In genomic region chr3:151552589-151552988, GRCh38 we compare ENCODE assay signal across 30 cellular contexts.
A peak's percentile ranks its signal among the peaks of the same experiment; 100 is the strongest.
DNase-seq lines count a peak whose midpoint lies in the region; ATAC-seq and TF ChIP-seq lines count a peak whose summit lies in the region.
"Had no signal": no experiment of that assay in that cellular context is flagged by ENCODE, and none has a peak within 500 bp of the region (broad histone marks: within the 10 kb centered on the region; RNA-seq: fewer than 3 reads in every experiment).

No MANE protein-coding gene starts in this region.

- H3K27ac ChIP-seq in SK-N-SH (ENCODE audit: low read depth in 2 of 2, low read length in 1 of 2) = no peak overlapping the region
- H3K27ac ChIP-seq: 22Rv1, esophagus squamous epithelium, KMS-11, Peyer's patch, right atrium auricular region, stomach had no signal

- peak; percentile 5 for DNase-seq in SKM-1 treated with dmso at 0.1 percent for 144 hours (lab: John Stamatoyannopoulos, UW; ENCODE audit: unreplicated experiment)
- DNase-seq in SKM-1 (lab: John Stamatoyannopoulos, UW; ENCODE audit: unreplicated experiment) = no peak
- peak; percentile 77 for DNase-seq in NOMO-1 treated with dmso at 0.1 percent for 144 hours (lab: John Stamatoyannopoulos, UW; ENCODE audit: unreplicated experiment)
- peak; percentile 30 to 79 for DNase-seq in cardiac fibroblast (ENCODE audit: low read depth in 2 of 2)
- peak; percentile 47 for DNase-seq in smooth muscle cell of the brain vasculature (ENCODE audit: low read depth, low spot score)
- no peak for DNase-seq in activated naive CD4-positive, alpha-beta T cell treated with anti-CD3 and anti-CD28 coated beads, Interleukin-2, amount 50 U/mL, for 72 hours (ENCODE audit: low spot score in 2 of 2)
- no peak for DNase-seq in KBM-7
- DNase-seq in SK-N-SH = no peak
- DNase-seq: activated B cell treated with CpG ODN at 0.5 μM for 24 hours; activated CD4-positive, alpha-beta T cell treated with anti-CD3 and anti-CD28 coated beads, Interleukin-2, amount 50 U/mL, for 4 hours; activated CD8-positive, alpha-beta memory T cell treated with anti-CD3 and anti-CD28 coated beads, Interleukin-2, amount 50 U/mL, for 4 hours; endodermal cell; esophagus squamous epithelium; H7; naive B cell; NCI-H1092 treated with DMSO at 0.1 percent for 48 hours; NCI-H1930; NCI-H345; Peyer's patch; stomach; T-helper 9 cell had no signal

- no peaks in the 10 kb centered on the region for H3K36me3 Mint-ChIP-seq in activated naive CD4-positive, alpha-beta T cell treated with anti-CD3 and anti-CD28 coated beads, Interleukin-2, amount 50 U/mL, for 72 hours
- H3K36me3 Mint-ChIP-seq: activated naive CD8-positive, alpha-beta T cell; memory B cell; naive B cell; type B pancreatic cell had no signal

- no peak overlapping the region for H3K4me2 ChIP-seq in SK-N-SH
- H3K4me2 ChIP-seq: KMS-11 had no signal

- H3K4me3 ChIP-seq in cardiac fibroblast (replicated peaks in 1 of 2; ENCODE audit: low read depth in 2 of 2, low read length in 2 of 2) (no peak overlapping the region), SK-N-SH (ENCODE audit: low read depth in 2 of 2, low read length in 1 of 2) (no peak overlapping the region)
- H3K4me3 ChIP-seq: esophagus squamous epithelium, Peyer's patch, right atrium auricular region, stomach had no signal

- no peaks in the 10 kb centered on the region for H3K79me2 ChIP-seq in SK-N-SH (ENCODE audit: insufficient read depth)

- ATAC-seq in activated naive CD4-positive, alpha-beta T cell treated with anti-CD3 and anti-CD28 coated beads, Interleukin-2, amount 50 U/mL, for 72 hours = no peak
- ATAC-seq: activated T-helper 17 cell treated with anti-CD3 and anti-CD28 coated beads, Interleukin-2, amount 50 U/mL, for 72 hours; SK-N-SH treated with all-trans-retinoic acid at 6 μM for 48 hours had no signal

- WGBS in SK-N-SH (ENCODE audit: low lambda C conversion rate) = 72% methylated on average over 2 of the region's 2 CpGs

- CTCF ChIA-PET in SK-N-SH (lab: Yijun Ruan, JAX) = no interaction called here

- H3F3A ChIP-seq in SK-N-SH (replicated peaks; ENCODE audit: insufficient read depth) = no peaks in the 10 kb centered on the region

- H3K9ac ChIP-seq in SK-N-SH = no peak overlapping the region
- H3K9ac ChIP-seq: KMS-11 had no signal

- H3K4me1 ChIP-seq in SK-N-SH (ENCODE audit: control insufficient read depth in 1 of 2, insufficient read depth in 2 of 2, low read depth in 1 of 2, low read length in 1 of 2) = peaks cover 0 to 6% of the 10 kb centered on the region in 2 experiments; a peak in 2 of 4 replicates
- H3K4me1 ChIP-seq: Peyer's patch, stomach had no signal

- H2AFZ ChIP-seq in SK-N-SH (ENCODE audit: low read depth) = no peak overlapping the region

- TF ChIP-seq RAD21 in SK-N-SH (IDR thresholded peaks at IDR 0.05; ENCODE audit: low read length) = no peak

- TF ChIP-seq CTCF in cardiac fibroblast (IDR thresholded peaks at IDR 0.05; ENCODE audit: low read depth, low read length) (no peak), SK-N-SH (IDR thresholded peaks at IDR 0.05) (no peak)

- H4K20me1 ChIP-seq in SK-N-SH (ENCODE audit: insufficient read depth) = no peaks in the 10 kb centered on the region

- H3K9me3 Mint-ChIP-seq in activated naive CD4-positive, alpha-beta T cell treated with anti-CD3 and anti-CD28 coated beads, Interleukin-2, amount 50 U/mL, for 72 hours = no peaks in the 10 kb centered on the region
- H3K9me3 Mint-ChIP-seq: activated B cell treated with CpG ODN at 0.5 μM for 24 hours; activated T-helper 17 cell treated with anti-CD3 and anti-CD28 coated beads, Interleukin-2, amount 50 U/mL, for 72 hours; endodermal cell; memory B cell; naive B cell had no signal

- POLR2A ChIA-PET in SK-N-SH (lab: Yijun Ruan, JAX) = no interaction called here

- in situ Hi-C loops in KBM-7 (cut with MboI; ENCODE audit: low pct_unique_long_range_greater_than_20kb, low sequenced_read_pairs) = no loop called here

- H3K9me2 ChIP-seq in SK-N-SH = no peaks in the 10 kb centered on the region

- no peak for TF ChIP-seq EP300 in SK-N-SH (IDR thresholded peaks at IDR 0.05; ENCODE audit: borderline replicate concordance in 1 of 2, low read depth in 1 of 2, low read length in 1 of 2)

- H3K27ac Mint-ChIP-seq in activated naive CD4-positive, alpha-beta T cell treated with anti-CD3 and anti-CD28 coated beads, Interleukin-2, amount 50 U/mL, for 72 hours = no peak overlapping the region
- H3K27ac Mint-ChIP-seq: activated B cell treated with CpG ODN at 0.5 μM for 24 hours; activated naive CD8-positive, alpha-beta T cell; activated T-helper 17 cell treated with anti-CD3 and anti-CD28 coated beads, Interleukin-2, amount 50 U/mL, for 72 hours; B cell; endodermal cell; memory B cell; naive B cell had no signal

- H3K36me3 ChIP-seq in SK-N-SH (replicated peaks in 1 of 2; ENCODE audit: control insufficient read depth in 1 of 2, insufficient read depth in 2 of 2, low read length in 1 of 2) = no peaks in the 10 kb centered on the region
- H3K36me3 ChIP-seq: esophagus squamous epithelium, Peyer's patch, right atrium auricular region, stomach had no signal

- no peaks in the 10 kb centered on the region for H3K9me3 ChIP-seq in SK-N-SH
- H3K9me3 ChIP-seq: esophagus squamous epithelium, Peyer's patch, right atrium auricular region, stomach had no signal

- no peaks in the 10 kb centered on the region for H3K27me3 ChIP-seq in SK-N-SH (ENCODE audit: insufficient read depth)
- H3K27me3 ChIP-seq: esophagus squamous epithelium, Peyer's patch, right atrium auricular region, stomach had no signal

TF ChIP-seq in SK-N-SH, 30 proteins besides CTCF, POLR2A, EP300 and RAD21:
- no peak for TF ChIP-seq ELF1 (IDR thresholded peaks at IDR 0.05)
- no peak for TF ChIP-seq RFX5 (IDR thresholded peaks at IDR 0.05; ENCODE audit: low read length)
- no peak for TF ChIP-seq JUND (IDR thresholded peaks at IDR 0.05)
- no peak for TF ChIP-seq GABPA (IDR thresholded peaks at IDR 0.05; ENCODE audit: low read depth)
- TF ChIP-seq CHD2 (IDR thresholded peaks at IDR 0.05; ENCODE audit: low read length, partially characterized antibody) = no peak
- no peak for TF ChIP-seq GATA2 (CRISPR knock-in tag; IDR thresholded peaks at IDR 0.05)

Comparison
In these comparisons a context has a peak if more than half of its experiments do, and no peak if none do; other contexts are left out.
1. DNase-seq: peak in SKM-1 treated with dmso at 0.1 percent for 144 hours (single experiment), NOMO-1 treated with dmso at 0.1 percent for 144 hours (single experiment), cardiac fibroblast (2 of 2) and smooth muscle cell of the brain vasculature (single experiment); none in SKM-1 (single experiment), activated naive CD4-positive, alpha-beta T cell treated with anti-CD3 and anti-CD28 coated beads, Interleukin-2, amount 50 U/mL, for 72 hours (0 of 2), KBM-7 (single experiment) and SK-N-SH (single experiment).